ENCODE assay signal across 19 cellular contexts in the genomic region with DNA sequence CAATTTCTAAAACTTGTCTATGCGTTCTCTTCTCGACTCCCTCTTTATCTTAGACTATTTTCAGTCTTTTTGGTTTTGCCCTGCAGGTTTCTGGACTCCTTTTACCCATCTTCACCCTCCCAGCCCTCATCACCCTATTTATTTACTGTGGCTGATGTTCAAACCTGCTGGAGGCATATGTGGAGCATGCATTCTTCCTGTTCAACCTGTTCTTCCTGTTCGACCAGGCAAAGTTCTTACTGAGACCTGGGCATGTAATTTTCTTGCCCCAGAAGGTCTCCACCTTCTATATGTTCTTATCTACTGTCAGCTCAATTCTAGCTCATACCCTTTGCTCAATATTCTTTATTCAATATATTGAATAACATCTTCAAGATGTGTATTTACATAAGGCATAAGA.
A peak's percentile ranks its signal among the peaks of the same experiment; 100 is the strongest.
DNase-seq lines count a peak whose midpoint lies in the region; ATAC-seq, FAIRE-seq and TF ChIP-seq lines count a peak whose summit lies in the region.
"Had no signal": no experiment of that assay in that cellular context is flagged by ENCODE, and none has a peak within 500 bp of the region (broad histone marks: within the 10 kb centered on the region; RNA-seq: fewer than 3 reads in every experiment).

No MANE protein-coding gene starts in this region.

- ATAC-seq in PC-3 (peak; percentile 75), HG03095 (IDR thresholded peaks at IDR 0.05; ENCODE audit: unreplicated experiment) (no peak), GM21360 (IDR thresholded peaks at IDR 0.05; ENCODE audit: unreplicated experiment) (no peak)
- ATAC-seq: activated CD4-positive, alpha-beta T cell treated with anti-CD3 and anti-CD28 coated beads for 36 hours; activated CD8-positive, alpha-beta memory T cell treated with anti-CD3 and anti-CD28 coated beads, Interleukin-2, amount 10 ng/mL, durations not matched to agents 7 days and 5 days; K562; left cardiac atrium had no signal

- TF ChIP-seq EP300 in Ishikawa (IDR thresholded peaks at IDR 0.05; ENCODE audit: borderline replicate concordance) (no peak), transverse colon (IDR thresholded peaks at IDR 0.05; ENCODE audit: low read depth) (peak; percentile 66)

- H3K4me3 ChIP-seq in PC-3 (ENCODE audit: low read length) (no peak overlapping the region), keratinocyte (ENCODE audit: control insufficient read depth in 2 of 3, extremely low read depth in 1 of 3, insufficient read depth in 2 of 3, low read depth in 1 of 3, low read length in 3 of 3) (peak overlapping the region in 1 of 3 experiments; percentile 1), transverse colon (no peak overlapping the region)
- H3K4me3 ChIP-seq: K562, ovary had no signal

- no peaks in the 10 kb centered on the region for H3F3A ChIP-seq in PC-3 (ENCODE audit: low read length, unreplicated experiment)

- intact Hi-C loops in PC-3 (cut with micrococcal nuclease): no loop called here
- intact Hi-C loops in transverse colon (cut with DNase I; ENCODE audit: low total_unique reads): no loop called here

- TF ChIP-seq POLR2A in transverse colon (IDR thresholded peaks at IDR 0.05): no peak

- no peak for TF ChIP-seq CTCF in PC-3 (conservative IDR thresholded peaks at IDR 0.05; ENCODE audit: low read depth, low read length)
- TF ChIP-seq CTCF in keratinocyte (optimal IDR thresholded peaks at IDR 0.05 in 1 of 3, IDR thresholded peaks at IDR 0.05 in 1 of 3, conservative IDR thresholded peaks at IDR 0.05 in 1 of 3; ENCODE audit: extremely low read depth in 1 of 3, insufficient read depth in 2 of 3, low read length in 3 of 3): no peak
- no peak for TF ChIP-seq CTCF in transverse colon (IDR thresholded peaks at IDR 0.05)

- no peaks in the 10 kb centered on the region for H3K27me3 ChIP-seq in PC-3 (ENCODE audit: low read length)
- no peaks in the 10 kb centered on the region for H3K27me3 ChIP-seq in keratinocyte (ENCODE audit: control insufficient read depth, extremely low read depth, insufficient read depth, low read length)
- H3K27me3 ChIP-seq in transverse colon: no peaks in the 10 kb centered on the region
- H3K27me3 ChIP-seq: BE2C, ovary had no signal

- H3K27ac ChIP-seq in PC-3 (ENCODE audit: low read length) (no peak overlapping the region), keratinocyte (ENCODE audit: control insufficient read depth, insufficient read depth, low read length) (no peak overlapping the region), transverse colon (peak overlapping the region; percentile 44 to 59 (median 52))
- H3K27ac ChIP-seq: ovary had no signal

- peak; percentile 88 for DNase-seq in PC-3
- DNase-seq in keratinocyte (ENCODE audit: low read depth, low spot score): peak; percentile 42
- peak; percentile 69 for DNase-seq in transverse colon
- no peak for DNase-seq in ecto neural progenitor cell (ENCODE audit: low spot score)
- DNase-seq: activated CD4-positive, alpha-beta T cell treated with anti-CD3 and anti-CD28 coated beads for 36 hours; activated CD8-positive, alpha-beta memory T cell treated with anti-CD3 and anti-CD28 coated beads, Interleukin-2, amount 10 ng/mL, durations not matched to agents 7 days and 5 days; activated gamma-delta T cell; BE2C; hippocampal formation; left cardiac atrium; NCI-H1092 treated with DMSO at 0.1 percent for 48 hours; NCI-H345; ovary; stimulated activated CD4-positive, alpha-beta T cell treated with anti-CD3 and anti-CD28 coated beads, Interleukin-4, amount 100 ng/mL, for 24 hours had no signal

- no peak overlapping the region for H3K9ac ChIP-seq in PC-3 (ENCODE audit: low read length)
- H3K9ac ChIP-seq in keratinocyte (ENCODE audit: control insufficient read depth, extremely low read depth, insufficient read depth, low read length): no peak overlapping the region

- peak; percentile 77 for FAIRE-seq in keratinocyte (lab: Jason Lieb, UNC)
- FAIRE-seq: D721Med, K562 had no signal

- H3K4me2 ChIP-seq in PC-3 (ENCODE audit: low read length): peak overlapping the region; percentile 33
- H3K4me2 ChIP-seq in keratinocyte (ENCODE audit: control insufficient read depth, extremely low read depth, insufficient read depth, low read depth, low read length): peak overlapping the region; percentile 65

- no peaks in the 10 kb centered on the region for H3K9me3 ChIP-seq in PC-3 (ENCODE audit: low read length)
- no peaks in the 10 kb centered on the region for H3K9me3 ChIP-seq in keratinocyte (ENCODE audit: control insufficient read depth, low read depth, low read length)
- H3K9me3 ChIP-seq in transverse colon: no peaks in the 10 kb centered on the region
- H3K9me3 ChIP-seq: BE2C, ovary had no signal

- 53% methylated on average over 2 to 3 of the region's 3 CpGs for WGBS in transverse colon (ENCODE audit: low coverage in 1 of 2), 2 donors

- H3K36me3 ChIP-seq in PC-3 (ENCODE audit: low read depth, low read length): no peaks in the 10 kb centered on the region
- no peaks in the 10 kb centered on the region for H3K36me3 ChIP-seq in keratinocyte (ENCODE audit: control insufficient read depth in 2 of 2, extremely low read depth in 1 of 2, insufficient read depth in 2 of 2, low read length in 2 of 2)
- no peaks in the 10 kb centered on the region for H3K36me3 ChIP-seq in transverse colon
- H3K36me3 ChIP-seq: BE2C, ovary had no signal

- CTCF ChIA-PET in PC-3 (lab: Charles Lee): no interaction called here

- no TSS peak for BruUV-seq in PC-3 (replicated peaks; lab: Mats Ljungman, UMichigan)

- dilution Hi-C loops in keratinocyte (cut with MboI; ENCODE audit: extremely low pct_ligation_motif_present, low sequenced_read_pairs): no loop called here

- TF ChIP-seq RAD21 in Ishikawa (IDR thresholded peaks at IDR 0.05; ENCODE audit: low read depth): peak; percentile 4; the same call in 1 of the 2 replicates

- H3K4me1 ChIP-seq in PC-3 (ENCODE audit: insufficient read depth, low read length) (peaks cover 11% of the 10 kb centered on the region), keratinocyte (ENCODE audit: control insufficient read depth, extremely low read depth, insufficient read depth, low read length) (peaks cover 13% of the 10 kb centered on the region), transverse colon (peaks cover 0 to 30% (median 6%) of the 10 kb centered on the region in 4 donors)
- H3K4me1 ChIP-seq: BE2C had no signal

- no peaks in the 10 kb centered on the region for H3K79me2 ChIP-seq in PC-3 (ENCODE audit: low read length)
- no peaks in the 10 kb centered on the region for H3K79me2 ChIP-seq in keratinocyte (ENCODE audit: control insufficient read depth, insufficient read depth, low read length)

- no peak overlapping the region for H2AFZ ChIP-seq in PC-3 (ENCODE audit: low read length)
- peak overlapping the region; percentile 26 for H2AFZ ChIP-seq in keratinocyte (ENCODE audit: control insufficient read depth, low read length)

- in situ Hi-C loops in transverse colon (cut with MboI; ENCODE audit: low pct_ligation_motif_present in 1 of 4, low pct_unique_long_range_greater_than_20kb in 1 of 4, low sequenced_read_pairs in 3 of 4): no loop called here

- no peaks in the 10 kb centered on the region for H4K20me1 ChIP-seq in PC-3 (ENCODE audit: low read length)
- H4K20me1 ChIP-seq in keratinocyte (ENCODE audit: control insufficient read depth, extremely low read depth, insufficient read depth, low read length): no peaks in the 10 kb centered on the region

- H3K9me1 ChIP-seq in keratinocyte (ENCODE audit: control insufficient read depth, extremely low read depth, insufficient read depth, low read length): no peaks in the 10 kb centered on the region

- POLR2A ChIA-PET in PC-3 (lab: Charles Lee; ENCODE audit: unreplicated experiment): no interaction called here

- no peaks in the 10 kb centered on the region for H3K9me2 ChIP-seq in PC-3 (replicated peaks; ENCODE audit: low read length)

TF ChIP-seq in Ishikawa, 13 proteins besides CTCF, POLR2A, EP300 and RAD21 (continues in another document):
- TF ChIP-seq EGR1 (IDR thresholded peaks at IDR 0.05) (no peak), TAF1 (IDR thresholded peaks at IDR 0.05; ENCODE audit: low read depth) (no peak), CEBPB (IDR thresholded peaks at IDR 0.05) (no peak), USF1 (IDR thresholded peaks at IDR 0.05) (no peak), TCF12 (IDR thresholded peaks at IDR 0.05; ENCODE audit: low read depth) (0 out of 2 replicates have a peak, but pooled peaks have one; percentile 21), FOXM1 (IDR thresholded peaks at IDR 0.05; ENCODE audit: borderline replicate concordance, low read depth) (no peak), TEAD4 (IDR thresholded peaks at IDR 0.05) (no peak), MAX (IDR thresholded peaks at IDR 0.05) (peak; percentile 80)

Comparison
In these comparisons a context has a peak if more than half of its experiments do, and no peak if none do; other contexts are left out.
1. H3K27ac ChIP-seq: peak in transverse colon (4 of 4); none in PC-3 (single experiment) and keratinocyte (single experiment).